Comparison of ENCODE assay signal across 8 cellular contexts in the genomic region with DNA sequence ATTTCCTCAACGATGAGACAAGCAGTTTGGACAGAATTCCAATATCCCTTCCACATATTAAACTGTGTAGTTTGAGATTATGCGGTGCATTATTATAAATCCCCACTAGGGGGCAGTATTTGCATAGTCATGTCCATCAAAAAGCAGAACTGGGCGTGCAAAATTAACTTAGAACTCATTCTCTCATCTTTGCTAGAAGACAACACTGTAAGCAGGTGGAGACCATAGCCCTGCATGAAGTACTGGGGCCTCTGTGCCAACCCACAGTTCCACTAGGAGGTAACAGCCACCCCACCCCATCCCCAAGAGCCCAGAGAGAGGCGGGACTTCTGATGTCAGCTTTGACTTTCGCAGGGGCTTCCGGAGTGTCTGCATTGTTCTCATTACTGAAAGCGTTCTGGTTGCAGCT.
DNase-seq lines count a peak whose midpoint lies in the region; TF ChIP-seq lines count a peak whose summit lies in the region.

No MANE protein-coding gene starts in this region.

- no peak overlapping the region for H3K9ac ChIP-seq in MM.1S (ENCODE audit: low read length)
- H3K9ac ChIP-seq in colonic mucosa (ENCODE audit: low read depth in 2 of 2, low read length in 2 of 2): no peak overlapping the region
- no peak overlapping the region for H3K9ac ChIP-seq in liver (ENCODE audit: low read depth in 1 of 2, low read length in 2 of 2)

- no peak overlapping the region for H3K4me3 Mint-ChIP-seq in type B pancreatic cell

- H3K4me1 ChIP-seq in MM.1S (ENCODE audit: low read length) (no peaks in the 10 kb centered on the region), colonic mucosa (no peaks in the 10 kb centered on the region), liver (ENCODE audit: control insufficient read depth in 4 of 4, insufficient read depth in 4 of 4, low read length in 3 of 4) (no peaks in the 10 kb centered on the region)

- H3K27me3 Mint-ChIP-seq in type B pancreatic cell: no peaks in the 10 kb centered on the region

- H3K27me3 ChIP-seq in MM.1S (replicated peaks; ENCODE audit: insufficient read depth, low read length): no peaks in the 10 kb centered on the region
- H3K27me3 ChIP-seq in colonic mucosa: no peaks in the 10 kb centered on the region
- peaks cover 0 to 2% (median 0%) of the 10 kb centered on the region in 4 donors for H3K27me3 ChIP-seq in liver (ENCODE audit: control insufficient read depth in 4 of 4, insufficient read depth in 4 of 4, low read length in 3 of 4)

- H3K27ac ChIP-seq in MM.1S (ENCODE audit: low read length) (no peak overlapping the region), RWPE1 (no peak overlapping the region), colonic mucosa (no peak overlapping the region), liver (ENCODE audit: low read depth in 1 of 2, low read length in 2 of 2) (no peak overlapping the region)

- intact Hi-C loops in colonic mucosa (cut with DNase I): loop anchor here (5.0 to 10.0 kb wide), 2 partner anchors 457 to 564 kb away; partner anchors contain the start of gene MEX3B

- H2AFZ ChIP-seq in MM.1S (ENCODE audit: low read length): no peak overlapping the region

- H3K4me1 Mint-ChIP-seq in type B pancreatic cell (ENCODE audit: unreplicated experiment): peaks cover 27% of the 10 kb centered on the region

- no peaks in the 10 kb centered on the region for H3F3A ChIP-seq in MM.1S (ENCODE audit: insufficient read depth, low read length)

- peak; percentile 90 to 92 for TF ChIP-seq RAD21 in liver (IDR thresholded peaks at IDR 0.05)

- 46% methylated on average over 7 of the region's 7 CpGs for WGBS in liver

- H3K4me2 ChIP-seq in MM.1S (ENCODE audit: low read depth, low read length): peak overlapping the region; percentile 15; the same call in 1 of the 2 replicates

- H3K27ac Mint-ChIP-seq in type B pancreatic cell: no peak overlapping the region

- DNase-seq in A172 (ENCODE audit: low spot score) (peak; percentile 43), GM03348 (ENCODE audit: low spot score) (peak; percentile 63), MM.1S (peak; percentile 71), RWPE1 (ENCODE audit: low spot score) (peak; percentile 34), colonic mucosa (peak; percentile 50), type B pancreatic cell (ENCODE audit: extremely low spot score, unreplicated experiment) (no peak)
- no peak for DNase-seq in activated naive CD4-positive, alpha-beta T cell treated with Interleukin-2 at 50 U/mL for 16 hours

- CTCF ChIA-PET in RWPE1 (lab: Yijun Ruan, JAX): interaction anchor here (0.6 to 1.0 kb wide), 6 partner anchors 11 to 717 kb away, joined by 3 to 5 read pairs (median 3); no protein-coding TSS in a partner anchor

- H3K9me3 ChIP-seq in MM.1S (replicated peaks; ENCODE audit: insufficient read depth, low read length) (no peaks in the 10 kb centered on the region), colonic mucosa (no peaks in the 10 kb centered on the region), liver (ENCODE audit: control insufficient read depth in 4 of 4, low read length in 3 of 4) (no peaks in the 10 kb centered on the region)

- no peaks in the 10 kb centered on the region for H3K36me3 Mint-ChIP-seq in type B pancreatic cell

- no peaks in the 10 kb centered on the region for H3K9me2 ChIP-seq in MM.1S (replicated peaks; ENCODE audit: insufficient read depth, low read length)

- TF ChIP-seq CTCF in MM.1S (IDR thresholded peaks at IDR 0.05; ENCODE audit: low read length) (peak; percentile 87), RWPE1 (conservative IDR thresholded peaks at IDR 0.05; ENCODE audit: low read depth) (peak; percentile 87), colonic mucosa (IDR thresholded peaks at IDR 0.05) (peak; percentile 83), liver (IDR thresholded peaks at IDR 0.05; ENCODE audit: low read depth, low read length, missing input control) (peak; percentile 92), type B pancreatic cell (conservative IDR thresholded peaks at IDR 0.05) (peak; percentile 94)

- H3K9me3 Mint-ChIP-seq in type B pancreatic cell: no peaks in the 10 kb centered on the region

- H3K4me3 ChIP-seq in MM.1S (ENCODE audit: low read length) (no peak overlapping the region), colonic mucosa (no peak overlapping the region), liver (ENCODE audit: low read depth in 1 of 3, low read length in 3 of 3) (no peak overlapping the region)

- H4K20me1 ChIP-seq in MM.1S (ENCODE audit: insufficient read depth, low read length): no peaks in the 10 kb centered on the region

- POLR2A ChIA-PET in RWPE1 (lab: Yijun Ruan, JAX; ENCODE audit: low non-redundant PET): no interaction called here

- H3K36me3 ChIP-seq in MM.1S (replicated peaks; ENCODE audit: insufficient read depth, low read length): no peaks in the 10 kb centered on the region
- no peaks in the 10 kb centered on the region for H3K36me3 ChIP-seq in colonic mucosa
- no peaks in the 10 kb centered on the region for H3K36me3 ChIP-seq in liver (ENCODE audit: control insufficient read depth in 4 of 4, insufficient read depth in 3 of 4, low read depth in 1 of 4, low read length in 3 of 4)

- H3K79me2 ChIP-seq in MM.1S (ENCODE audit: low read length): no peaks in the 10 kb centered on the region

TF ChIP-seq in liver, 16 proteins besides CTCF, POLR2A, EP300 and RAD21:
- TF ChIP-seq, protein P1, sequence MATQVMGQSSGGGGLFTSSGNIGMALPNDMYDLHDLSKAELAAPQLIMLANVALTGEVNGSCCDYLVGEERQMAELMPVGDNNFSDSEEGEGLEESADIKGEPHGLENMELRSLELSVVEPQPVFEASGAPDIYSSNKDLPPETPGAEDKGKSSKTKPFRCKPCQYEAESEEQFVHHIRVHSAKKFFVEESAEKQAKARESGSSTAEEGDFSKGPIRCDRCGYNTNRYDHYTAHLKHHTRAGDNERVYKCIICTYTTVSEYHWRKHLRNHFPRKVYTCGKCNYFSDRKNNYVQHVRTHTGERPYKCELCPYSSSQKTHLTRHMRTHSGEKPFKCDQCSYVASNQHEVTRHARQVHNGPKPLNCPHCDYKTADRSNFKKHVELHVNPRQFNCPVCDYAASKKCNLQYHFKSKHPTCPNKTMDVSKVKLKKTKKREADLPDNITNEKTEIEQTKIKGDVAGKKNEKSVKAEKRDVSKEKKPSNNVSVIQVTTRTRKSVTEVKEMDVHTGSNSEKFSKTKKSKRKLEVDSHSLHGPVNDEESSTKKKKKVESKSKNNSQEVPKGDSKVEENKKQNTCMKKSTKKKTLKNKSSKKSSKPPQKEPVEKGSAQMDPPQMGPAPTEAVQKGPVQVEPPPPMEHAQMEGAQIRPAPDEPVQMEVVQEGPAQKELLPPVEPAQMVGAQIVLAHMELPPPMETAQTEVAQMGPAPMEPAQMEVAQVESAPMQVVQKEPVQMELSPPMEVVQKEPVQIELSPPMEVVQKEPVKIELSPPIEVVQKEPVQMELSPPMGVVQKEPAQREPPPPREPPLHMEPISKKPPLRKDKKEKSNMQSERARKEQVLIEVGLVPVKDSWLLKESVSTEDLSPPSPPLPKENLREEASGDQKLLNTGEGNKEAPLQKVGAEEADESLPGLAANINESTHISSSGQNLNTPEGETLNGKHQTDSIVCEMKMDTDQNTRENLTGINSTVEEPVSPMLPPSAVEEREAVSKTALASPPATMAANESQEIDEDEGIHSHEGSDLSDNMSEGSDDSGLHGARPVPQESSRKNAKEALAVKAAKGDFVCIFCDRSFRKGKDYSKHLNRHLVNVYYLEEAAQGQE (IDR thresholded peaks at IDR 0.05): no peak
- TF ChIP-seq SP1 (IDR thresholded peaks at IDR 0.05) (no peak), RXRA (IDR thresholded peaks at IDR 0.05) (no peak), TAF1 (conservative IDR thresholded peaks at IDR 0.05) (no peak), HNF4A (conservative IDR thresholded peaks at IDR 0.05) (no peak), ATF3 (IDR thresholded peaks at IDR 0.05) (no peak), YY1 (IDR thresholded peaks at IDR 0.05) (no peak), EGR1 (IDR thresholded peaks at IDR 0.05; ENCODE audit: low read depth in 2 of 2) (no peak), GABPA (IDR thresholded peaks at IDR 0.05 in 1 of 2, conservative IDR thresholded peaks at IDR 0.05 in 1 of 2) (no peak), FOXA1 (IDR thresholded peaks at IDR 0.05) (no peak), JUND (IDR thresholded peaks at IDR 0.05) (no peak), HNF4G (IDR thresholded peaks at IDR 0.05) (no peak)
- TF ChIP-seq, protein P2, sequence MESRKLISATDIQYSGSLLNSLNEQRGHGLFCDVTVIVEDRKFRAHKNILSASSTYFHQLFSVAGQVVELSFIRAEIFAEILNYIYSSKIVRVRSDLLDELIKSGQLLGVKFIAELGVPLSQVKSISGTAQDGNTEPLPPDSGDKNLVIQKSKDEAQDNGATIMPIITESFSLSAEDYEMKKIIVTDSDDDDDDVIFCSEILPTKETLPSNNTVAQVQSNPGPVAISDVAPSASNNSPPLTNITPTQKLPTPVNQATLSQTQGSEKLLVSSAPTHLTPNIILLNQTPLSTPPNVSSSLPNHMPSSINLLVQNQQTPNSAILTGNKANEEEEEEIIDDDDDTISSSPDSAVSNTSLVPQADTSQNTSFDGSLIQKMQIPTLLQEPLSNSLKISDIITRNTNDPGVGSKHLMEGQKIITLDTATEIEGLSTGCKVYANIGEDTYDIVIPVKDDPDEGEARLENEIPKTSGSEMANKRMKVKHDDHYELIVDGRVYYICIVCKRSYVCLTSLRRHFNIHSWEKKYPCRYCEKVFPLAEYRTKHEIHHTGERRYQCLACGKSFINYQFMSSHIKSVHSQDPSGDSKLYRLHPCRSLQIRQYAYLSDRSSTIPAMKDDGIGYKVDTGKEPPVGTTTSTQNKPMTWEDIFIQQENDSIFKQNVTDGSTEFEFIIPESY (IDR thresholded peaks at IDR 0.05): no peak
- TF ChIP-seq, protein P3, sequence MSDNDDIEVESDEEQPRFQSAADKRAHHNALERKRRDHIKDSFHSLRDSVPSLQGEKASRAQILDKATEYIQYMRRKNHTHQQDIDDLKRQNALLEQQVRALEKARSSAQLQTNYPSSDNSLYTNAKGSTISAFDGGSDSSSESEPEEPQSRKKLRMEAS (IDR thresholded peaks at IDR 0.05): no peak

Comparison
In these comparisons a context has a peak if more than half of its experiments do, and no peak if none do; other contexts are left out.
1. DNase-seq: peak in A172 (single experiment), GM03348 (single experiment), MM.1S (single experiment), RWPE1 (single experiment) and colonic mucosa (single experiment); none in type B pancreatic cell (single experiment) and activated naive CD4-positive, alpha-beta T cell treated with Interleukin-2 at 50 U/mL for 16 hours (single experiment).
2. Peak in every context shown above with its lines, with median percentiles within 50 percentile points of each other: CTCF ChIP-seq.